In the genomic region with DNA sequence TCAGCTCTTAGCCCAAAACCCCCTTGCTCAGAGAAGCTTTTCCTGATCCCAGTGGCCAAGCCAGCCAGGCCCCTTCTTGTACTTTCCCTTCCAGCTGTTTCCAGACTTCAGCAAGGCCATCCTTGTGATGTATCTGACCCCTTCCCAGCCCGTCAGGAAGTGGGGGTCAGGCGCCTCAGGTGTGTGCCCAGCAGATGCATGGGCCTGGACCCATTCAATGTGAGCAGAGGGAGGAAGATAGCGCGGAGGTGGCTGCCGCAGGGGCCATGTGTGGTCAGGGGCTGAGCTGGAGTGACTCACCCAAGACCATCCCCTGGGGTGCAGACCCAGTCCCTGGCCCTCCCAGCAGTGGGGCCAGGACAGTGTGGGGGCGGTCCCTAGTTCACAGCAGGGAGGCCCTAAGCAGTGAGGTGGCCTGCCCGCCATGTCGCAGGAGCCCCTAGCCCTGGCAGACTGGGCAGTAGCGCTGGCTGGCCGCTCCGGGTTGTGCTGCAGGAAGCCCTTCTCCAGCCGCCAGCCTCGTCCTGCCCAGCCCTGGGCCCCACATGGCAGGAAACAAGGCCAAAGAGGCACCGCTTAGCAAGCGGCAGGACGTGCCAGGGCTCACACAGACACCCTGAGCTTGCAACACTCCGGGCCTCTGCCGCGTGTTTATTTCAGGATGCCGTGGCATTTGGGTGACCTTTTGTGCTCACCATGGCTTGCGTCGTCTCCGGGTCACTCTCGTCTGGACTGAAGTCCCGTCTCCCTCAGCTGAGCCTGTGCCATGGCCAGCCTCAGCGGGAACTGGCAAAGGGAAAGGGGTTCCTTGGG, we compare ENCODE assay signal across 1 cellular context.
TF ChIP-seq lines count a peak whose summit lies in the region.

No MANE protein-coding gene starts in this region.

TF ChIP-seq in HepG2, 621 proteins besides CTCF, POLR2A, EP300 and RAD21 (continued from another document and continues in another):
- TF ChIP-seq, protein P1, sequence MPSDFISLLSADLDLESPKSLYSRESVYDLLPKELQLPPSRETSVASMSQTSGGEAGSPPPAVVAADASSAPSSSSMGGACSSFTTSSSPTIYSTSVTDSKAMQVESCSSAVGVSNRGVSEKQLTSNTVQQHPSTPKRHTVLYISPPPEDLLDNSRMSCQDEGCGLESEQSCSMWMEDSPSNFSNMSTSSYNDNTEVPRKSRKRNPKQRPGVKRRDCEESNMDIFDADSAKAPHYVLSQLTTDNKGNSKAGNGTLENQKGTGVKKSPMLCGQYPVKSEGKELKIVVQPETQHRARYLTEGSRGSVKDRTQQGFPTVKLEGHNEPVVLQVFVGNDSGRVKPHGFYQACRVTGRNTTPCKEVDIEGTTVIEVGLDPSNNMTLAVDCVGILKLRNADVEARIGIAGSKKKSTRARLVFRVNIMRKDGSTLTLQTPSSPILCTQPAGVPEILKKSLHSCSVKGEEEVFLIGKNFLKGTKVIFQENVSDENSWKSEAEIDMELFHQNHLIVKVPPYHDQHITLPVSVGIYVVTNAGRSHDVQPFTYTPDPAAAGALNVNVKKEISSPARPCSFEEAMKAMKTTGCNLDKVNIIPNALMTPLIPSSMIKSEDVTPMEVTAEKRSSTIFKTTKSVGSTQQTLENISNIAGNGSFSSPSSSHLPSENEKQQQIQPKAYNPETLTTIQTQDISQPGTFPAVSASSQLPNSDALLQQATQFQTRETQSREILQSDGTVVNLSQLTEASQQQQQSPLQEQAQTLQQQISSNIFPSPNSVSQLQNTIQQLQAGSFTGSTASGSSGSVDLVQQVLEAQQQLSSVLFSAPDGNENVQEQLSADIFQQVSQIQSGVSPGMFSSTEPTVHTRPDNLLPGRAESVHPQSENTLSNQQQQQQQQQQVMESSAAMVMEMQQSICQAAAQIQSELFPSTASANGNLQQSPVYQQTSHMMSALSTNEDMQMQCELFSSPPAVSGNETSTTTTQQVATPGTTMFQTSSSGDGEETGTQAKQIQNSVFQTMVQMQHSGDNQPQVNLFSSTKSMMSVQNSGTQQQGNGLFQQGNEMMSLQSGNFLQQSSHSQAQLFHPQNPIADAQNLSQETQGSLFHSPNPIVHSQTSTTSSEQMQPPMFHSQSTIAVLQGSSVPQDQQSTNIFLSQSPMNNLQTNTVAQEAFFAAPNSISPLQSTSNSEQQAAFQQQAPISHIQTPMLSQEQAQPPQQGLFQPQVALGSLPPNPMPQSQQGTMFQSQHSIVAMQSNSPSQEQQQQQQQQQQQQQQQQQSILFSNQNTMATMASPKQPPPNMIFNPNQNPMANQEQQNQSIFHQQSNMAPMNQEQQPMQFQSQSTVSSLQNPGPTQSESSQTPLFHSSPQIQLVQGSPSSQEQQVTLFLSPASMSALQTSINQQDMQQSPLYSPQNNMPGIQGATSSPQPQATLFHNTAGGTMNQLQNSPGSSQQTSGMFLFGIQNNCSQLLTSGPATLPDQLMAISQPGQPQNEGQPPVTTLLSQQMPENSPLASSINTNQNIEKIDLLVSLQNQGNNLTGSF (CRISPR knock-in tag; IDR thresholded peaks at IDR 0.05) = peak; percentile 62; the same call in 1 of the 2 replicates
- TF ChIP-seq, protein P2, sequence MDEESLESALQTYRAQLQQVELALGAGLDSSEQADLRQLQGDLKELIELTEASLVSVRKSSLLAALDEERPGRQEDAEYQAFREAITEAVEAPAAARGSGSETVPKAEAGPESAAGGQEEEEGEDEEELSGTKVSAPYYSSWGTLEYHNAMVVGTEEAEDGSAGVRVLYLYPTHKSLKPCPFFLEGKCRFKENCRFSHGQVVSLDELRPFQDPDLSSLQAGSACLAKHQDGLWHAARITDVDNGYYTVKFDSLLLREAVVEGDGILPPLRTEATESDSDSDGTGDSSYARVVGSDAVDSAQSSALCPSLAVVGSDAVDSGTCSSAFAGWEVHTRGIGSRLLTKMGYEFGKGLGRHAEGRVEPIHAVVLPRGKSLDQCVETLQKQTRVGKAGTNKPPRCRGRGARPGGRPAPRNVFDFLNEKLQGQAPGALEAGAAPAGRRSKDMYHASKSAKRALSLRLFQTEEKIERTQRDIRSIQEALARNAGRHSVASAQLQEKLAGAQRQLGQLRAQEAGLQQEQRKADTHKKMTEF (CRISPR knock-in tag; IDR thresholded peaks at IDR 0.05) = peak; percentile 87; the same call in 1 of the 2 replicates
- TF ChIP-seq ZNF780A (CRISPR knock-in tag; IDR thresholded peaks at IDR 0.05) = no peak
- no peak for TF ChIP-seq U2AF1 (optimal IDR thresholded peaks at IDR 0.05; ENCODE audit: low read depth, low read length)
- TF ChIP-seq, protein P3, sequence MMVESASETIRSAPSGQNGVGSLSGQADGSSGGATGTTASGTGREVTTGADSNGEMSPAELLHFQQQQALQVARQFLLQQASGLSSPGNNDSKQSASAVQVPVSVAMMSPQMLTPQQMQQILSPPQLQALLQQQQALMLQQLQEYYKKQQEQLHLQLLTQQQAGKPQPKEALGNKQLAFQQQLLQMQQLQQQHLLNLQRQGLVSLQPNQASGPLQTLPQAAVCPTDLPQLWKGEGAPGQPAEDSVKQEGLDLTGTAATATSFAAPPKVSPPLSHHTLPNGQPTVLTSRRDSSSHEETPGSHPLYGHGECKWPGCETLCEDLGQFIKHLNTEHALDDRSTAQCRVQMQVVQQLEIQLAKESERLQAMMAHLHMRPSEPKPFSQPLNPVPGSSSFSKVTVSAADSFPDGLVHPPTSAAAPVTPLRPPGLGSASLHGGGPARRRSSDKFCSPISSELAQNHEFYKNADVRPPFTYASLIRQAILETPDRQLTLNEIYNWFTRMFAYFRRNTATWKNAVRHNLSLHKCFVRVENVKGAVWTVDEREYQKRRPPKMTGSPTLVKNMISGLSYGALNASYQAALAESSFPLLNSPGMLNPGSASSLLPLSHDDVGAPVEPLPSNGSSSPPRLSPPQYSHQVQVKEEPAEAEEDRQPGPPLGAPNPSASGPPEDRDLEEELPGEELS (CRISPR knock-in tag; IDR thresholded peaks at IDR 0.05) = peak; percentile 93
- peak; percentile 90 for TF ChIP-seq CEBPG (CRISPR knock-in tag; IDR thresholded peaks at IDR 0.05)
- TF ChIP-seq, protein P4, sequence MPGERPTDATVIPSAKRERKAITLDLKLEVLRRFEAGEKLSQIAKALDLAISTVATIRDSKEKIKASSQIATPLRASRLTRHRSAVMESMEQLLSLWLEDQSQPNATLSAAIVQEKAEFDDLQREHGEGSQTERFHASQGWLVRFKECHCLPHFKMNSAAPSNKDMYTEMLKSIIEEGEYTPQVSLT (CRISPR knock-in tag; IDR thresholded peaks at IDR 0.05; ENCODE audit: borderline replicate concordance, low read depth) = no peak
- TF ChIP-seq CHD4 (IDR thresholded peaks at IDR 0.05; ENCODE audit: borderline replicate concordance, low read length) = peak; percentile 45; the same call in 1 of the 2 replicates
- TF ChIP-seq, protein P5, sequence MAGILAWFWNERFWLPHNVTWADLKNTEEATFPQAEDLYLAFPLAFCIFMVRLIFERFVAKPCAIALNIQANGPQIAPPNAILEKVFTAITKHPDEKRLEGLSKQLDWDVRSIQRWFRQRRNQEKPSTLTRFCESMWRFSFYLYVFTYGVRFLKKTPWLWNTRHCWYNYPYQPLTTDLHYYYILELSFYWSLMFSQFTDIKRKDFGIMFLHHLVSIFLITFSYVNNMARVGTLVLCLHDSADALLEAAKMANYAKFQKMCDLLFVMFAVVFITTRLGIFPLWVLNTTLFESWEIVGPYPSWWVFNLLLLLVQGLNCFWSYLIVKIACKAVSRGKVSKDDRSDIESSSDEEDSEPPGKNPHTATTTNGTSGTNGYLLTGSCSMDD (CRISPR knock-in tag; IDR thresholded peaks at IDR 0.05) = no peak
- no peak for TF ChIP-seq SCMH1 (CRISPR knock-in tag; IDR thresholded peaks at IDR 0.05; ENCODE audit: borderline replicate concordance)
- TF ChIP-seq, protein P6, sequence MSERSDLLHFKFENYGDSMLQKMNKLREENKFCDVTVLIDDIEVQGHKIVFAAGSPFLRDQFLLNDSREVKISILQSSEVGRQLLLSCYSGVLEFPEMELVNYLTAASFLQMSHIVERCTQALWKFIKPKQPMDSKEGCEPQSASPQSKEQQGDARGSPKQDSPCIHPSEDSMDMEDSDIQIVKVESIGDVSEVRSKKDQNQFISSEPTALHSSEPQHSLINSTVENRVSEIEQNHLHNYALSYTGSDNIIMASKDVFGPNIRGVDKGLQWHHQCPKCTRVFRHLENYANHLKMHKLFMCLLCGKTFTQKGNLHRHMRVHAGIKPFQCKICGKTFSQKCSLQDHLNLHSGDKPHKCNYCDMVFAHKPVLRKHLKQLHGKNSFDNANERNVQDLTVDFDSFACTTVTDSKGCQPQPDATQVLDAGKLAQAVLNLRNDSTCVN (CRISPR knock-in tag; IDR thresholded peaks at IDR 0.05; ENCODE audit: borderline replicate concordance) = peak; percentile 84; the same call in 1 of the 2 replicates
- TF ChIP-seq, protein P7, sequence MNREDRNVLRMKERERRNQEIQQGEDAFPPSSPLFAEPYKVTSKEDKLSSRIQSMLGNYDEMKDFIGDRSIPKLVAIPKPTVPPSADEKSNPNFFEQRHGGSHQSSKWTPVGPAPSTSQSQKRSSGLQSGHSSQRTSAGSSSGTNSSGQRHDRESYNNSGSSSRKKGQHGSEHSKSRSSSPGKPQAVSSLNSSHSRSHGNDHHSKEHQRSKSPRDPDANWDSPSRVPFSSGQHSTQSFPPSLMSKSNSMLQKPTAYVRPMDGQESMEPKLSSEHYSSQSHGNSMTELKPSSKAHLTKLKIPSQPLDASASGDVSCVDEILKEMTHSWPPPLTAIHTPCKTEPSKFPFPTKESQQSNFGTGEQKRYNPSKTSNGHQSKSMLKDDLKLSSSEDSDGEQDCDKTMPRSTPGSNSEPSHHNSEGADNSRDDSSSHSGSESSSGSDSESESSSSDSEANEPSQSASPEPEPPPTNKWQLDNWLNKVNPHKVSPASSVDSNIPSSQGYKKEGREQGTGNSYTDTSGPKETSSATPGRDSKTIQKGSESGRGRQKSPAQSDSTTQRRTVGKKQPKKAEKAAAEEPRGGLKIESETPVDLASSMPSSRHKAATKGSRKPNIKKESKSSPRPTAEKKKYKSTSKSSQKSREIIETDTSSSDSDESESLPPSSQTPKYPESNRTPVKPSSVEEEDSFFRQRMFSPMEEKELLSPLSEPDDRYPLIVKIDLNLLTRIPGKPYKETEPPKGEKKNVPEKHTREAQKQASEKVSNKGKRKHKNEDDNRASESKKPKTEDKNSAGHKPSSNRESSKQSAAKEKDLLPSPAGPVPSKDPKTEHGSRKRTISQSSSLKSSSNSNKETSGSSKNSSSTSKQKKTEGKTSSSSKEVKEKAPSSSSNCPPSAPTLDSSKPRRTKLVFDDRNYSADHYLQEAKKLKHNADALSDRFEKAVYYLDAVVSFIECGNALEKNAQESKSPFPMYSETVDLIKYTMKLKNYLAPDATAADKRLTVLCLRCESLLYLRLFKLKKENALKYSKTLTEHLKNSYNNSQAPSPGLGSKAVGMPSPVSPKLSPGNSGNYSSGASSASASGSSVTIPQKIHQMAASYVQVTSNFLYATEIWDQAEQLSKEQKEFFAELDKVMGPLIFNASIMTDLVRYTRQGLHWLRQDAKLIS (CRISPR knock-in tag; IDR thresholded peaks at IDR 0.05) = no peak
- peak; percentile 77 for TF ChIP-seq HNF4A (CRISPR knock-in tag; IDR thresholded peaks at IDR 0.05)
- TF ChIP-seq, protein P8, sequence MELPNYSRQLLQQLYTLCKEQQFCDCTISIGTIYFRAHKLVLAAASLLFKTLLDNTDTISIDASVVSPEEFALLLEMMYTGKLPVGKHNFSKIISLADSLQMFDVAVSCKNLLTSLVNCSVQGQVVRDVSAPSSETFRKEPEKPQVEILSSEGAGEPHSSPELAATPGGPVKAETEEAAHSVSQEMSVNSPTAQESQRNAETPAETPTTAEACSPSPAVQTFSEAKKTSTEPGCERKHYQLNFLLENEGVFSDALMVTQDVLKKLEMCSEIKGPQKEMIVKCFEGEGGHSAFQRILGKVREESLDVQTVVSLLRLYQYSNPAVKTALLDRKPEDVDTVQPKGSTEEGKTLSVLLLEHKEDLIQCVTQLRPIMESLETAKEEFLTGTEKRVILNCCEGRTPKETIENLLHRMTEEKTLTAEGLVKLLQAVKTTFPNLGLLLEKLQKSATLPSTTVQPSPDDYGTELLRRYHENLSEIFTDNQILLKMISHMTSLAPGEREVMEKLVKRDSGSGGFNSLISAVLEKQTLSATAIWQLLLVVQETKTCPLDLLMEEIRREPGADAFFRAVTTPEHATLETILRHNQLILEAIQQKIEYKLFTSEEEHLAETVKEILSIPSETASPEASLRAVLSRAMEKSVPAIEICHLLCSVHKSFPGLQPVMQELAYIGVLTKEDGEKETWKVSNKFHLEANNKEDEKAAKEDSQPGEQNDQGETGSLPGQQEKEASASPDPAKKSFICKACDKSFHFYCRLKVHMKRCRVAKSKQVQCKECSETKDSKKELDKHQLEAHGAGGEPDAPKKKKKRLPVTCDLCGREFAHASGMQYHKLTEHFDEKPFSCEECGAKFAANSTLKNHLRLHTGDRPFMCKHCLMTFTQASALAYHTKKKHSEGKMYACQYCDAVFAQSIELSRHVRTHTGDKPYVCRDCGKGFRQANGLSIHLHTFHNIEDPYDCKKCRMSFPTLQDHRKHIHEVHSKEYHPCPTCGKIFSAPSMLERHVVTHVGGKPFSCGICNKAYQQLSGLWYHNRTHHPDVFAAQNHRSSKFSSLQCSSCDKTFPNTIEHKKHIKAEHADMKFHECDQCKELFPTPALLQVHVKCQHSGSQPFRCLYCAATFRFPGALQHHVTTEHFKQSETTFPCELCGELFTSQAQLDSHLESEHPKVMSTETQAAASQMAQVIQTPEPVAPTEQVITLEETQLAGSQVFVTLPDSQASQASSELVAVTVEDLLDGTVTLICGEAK (IDR thresholded peaks at IDR 0.05) = no peak
- TF ChIP-seq, protein P8 (CRISPR knock-in tag; IDR thresholded peaks at IDR 0.05) = peak; percentile 82
- no peak for TF ChIP-seq SALL2 (CRISPR knock-in tag; IDR thresholded peaks at IDR 0.05)
